Comparison of ENCODE assay signal across 17 cellular contexts in genomic region chr9:36034911-36035490, GRCh38. TPM values are rescaled to one million over a fixed set of nuclear protein-coding genes. Genes with fewer than 3 reads are reported as not detected.
DNase-seq lines count a peak whose midpoint lies in the region; ATAC-seq, FAIRE-seq and TF ChIP-seq lines count a peak whose summit lies in the region.
"Had no signal": no experiment of that assay in that cellular context is flagged by ENCODE, and none has a peak within 500 bp of the region (broad histone marks: within the 10 kb centered on the region; RNA-seq: fewer than 3 reads in every experiment).

No MANE protein-coding gene starts in this region.

- peaks cover 37% of the 10 kb centered on the region for H3K4me1 ChIP-seq in astrocyte (ENCODE audit: insufficient read depth, low read length)

- no peak for ATAC-seq in CD4-positive, alpha-beta T cell (ENCODE audit: poor library complexity)
- no peak for ATAC-seq in Right ventricle myocardium superior (ENCODE audit: poor library complexity)

- CTCF ChIA-PET in CD4-positive, alpha-beta T cell (lab: Charles Lee) = interaction anchor here (0.9 to 2.9 kb wide), 2 partner anchors 12 to 68 kb away, joined by 3 to 9 read pairs; no protein-coding TSS in a partner anchor

- peaks cover 10% of the 10 kb centered on the region for H4K20me1 ChIP-seq in astrocyte (ENCODE audit: insufficient read depth, low read length)

- DNase-seq in T-helper 1 cell (no peak), astrocyte (ENCODE audit: low read depth) (no peak), neural crest cell (ENCODE audit: low read depth, low spot score) (no peak), HuH-7 (ENCODE audit: low spot score) (no peak), mesothelial cell of epicardium (ENCODE audit: low spot score in 2 of 2, unreplicated experiment in 2 of 2) (no peak), Right ventricle myocardium superior (no peak)
- no peak for DNase-seq in CD4-positive, alpha-beta T cell
- DNase-seq: 8988T, KG1, NCI-H146, NCI-H2081 treated with DMSO at 0.1 percent for 48 hours, NCI-H510A, NCI-H774, PC-9 had no signal

- no peak overlapping the region for H3K27ac ChIP-seq in CD4-positive, alpha-beta T cell (ENCODE audit: low read depth, low read length)
- H3K27ac ChIP-seq in astrocyte (ENCODE audit: low read depth, low read length) = no peak overlapping the region
- H3K27ac ChIP-seq: BLaER1, PC-9 had no signal

- peaks cover 32% of the 10 kb centered on the region for H3K79me2 ChIP-seq in astrocyte (ENCODE audit: insufficient read depth, low read length)

- no peak overlapping the region for H3K27ac Mint-ChIP-seq in T-helper 1 cell treated with Interleukin-12 subunit alpha and Interleukin-12 subunit beta and Interleukin-4 antibody, amounts not matched to agents 30 μg/mL and 1 μg/mL, for 36 hours
- H3K27ac Mint-ChIP-seq in CD4-positive, alpha-beta T cell = no peak overlapping the region
- H3K27ac Mint-ChIP-seq in astrocyte (ENCODE audit: unreplicated experiment) (no peak overlapping the region), neural crest cell (ENCODE audit: unreplicated experiment) (no peak overlapping the region), mesothelial cell of epicardium (no peak overlapping the region)

- H3K4me2 ChIP-seq in astrocyte (ENCODE audit: low read length) = no peak overlapping the region
- H3K4me2 ChIP-seq: BLaER1, PC-9 had no signal

- POLR2A ChIA-PET in CD4-positive, alpha-beta T cell (lab: Charles Lee) = no interaction called here

- H3K4me1 Mint-ChIP-seq in T-helper 1 cell treated with Interleukin-12 subunit alpha and Interleukin-12 subunit beta and Interleukin-4 antibody, amounts not matched to agents 30 μg/mL and 1 μg/mL, for 36 hours (ENCODE audit: low read depth) = peaks cover 6% of the 10 kb centered on the region
- peaks cover 26% of the 10 kb centered on the region for H3K4me1 Mint-ChIP-seq in CD4-positive, alpha-beta T cell (ENCODE audit: low read depth)
- H3K4me1 Mint-ChIP-seq in astrocyte (ENCODE audit: low read depth, unreplicated experiment) (peaks cover 19% of the 10 kb centered on the region), neural crest cell (peaks cover 20% of the 10 kb centered on the region), mesothelial cell of epicardium (peaks cover 12% of the 10 kb centered on the region)

- no peaks in the 10 kb centered on the region for H3K27me3 ChIP-seq in CD4-positive, alpha-beta T cell (ENCODE audit: control insufficient read depth, insufficient read depth, low read length)
- no peaks in the 10 kb centered on the region for H3K27me3 ChIP-seq in astrocyte (ENCODE audit: insufficient read depth, low read length)
- H3K27me3 ChIP-seq: BLaER1 had no signal

- H3K27me3 Mint-ChIP-seq in T-helper 1 cell treated with Interleukin-12 subunit alpha and Interleukin-12 subunit beta and Interleukin-4 antibody, amounts not matched to agents 30 μg/mL and 1 μg/mL, for 36 hours (ENCODE audit: low read depth) = peaks cover 37% of the 10 kb centered on the region
- H3K27me3 Mint-ChIP-seq in CD4-positive, alpha-beta T cell = no peaks in the 10 kb centered on the region
- no peaks in the 10 kb centered on the region for H3K27me3 Mint-ChIP-seq in astrocyte (ENCODE audit: low read depth, unreplicated experiment)
- H3K27me3 Mint-ChIP-seq in neural crest cell (ENCODE audit: low read depth) = peaks cover 26% of the 10 kb centered on the region
- peaks cover 15% of the 10 kb centered on the region for H3K27me3 Mint-ChIP-seq in mesothelial cell of epicardium (ENCODE audit: low read depth)

- no peaks in the 10 kb centered on the region for H3K36me3 ChIP-seq in astrocyte (ENCODE audit: insufficient read depth, low read length)
- H3K36me3 ChIP-seq: BLaER1 had no signal

- no peak overlapping the region for H3K9ac ChIP-seq in astrocyte (ENCODE audit: low read length)
- H3K9ac ChIP-seq: BLaER1 had no signal

- H3K9me3 Mint-ChIP-seq in T-helper 1 cell treated with Interleukin-12 subunit alpha and Interleukin-12 subunit beta and Interleukin-4 antibody, amounts not matched to agents 30 μg/mL and 1 μg/mL, for 36 hours = no peaks in the 10 kb centered on the region
- no peaks in the 10 kb centered on the region for H3K9me3 Mint-ChIP-seq in CD4-positive, alpha-beta T cell
- H3K9me3 Mint-ChIP-seq in astrocyte (ENCODE audit: unreplicated experiment) (no peaks in the 10 kb centered on the region), neural crest cell (no peaks in the 10 kb centered on the region), mesothelial cell of epicardium (no peaks in the 10 kb centered on the region)

- no peaks in the 10 kb centered on the region for H3K36me3 Mint-ChIP-seq in T-helper 1 cell treated with Interleukin-12 subunit alpha and Interleukin-12 subunit beta and Interleukin-4 antibody, amounts not matched to agents 30 μg/mL and 1 μg/mL, for 36 hours (ENCODE audit: low read depth)
- no peaks in the 10 kb centered on the region for H3K36me3 Mint-ChIP-seq in CD4-positive, alpha-beta T cell (ENCODE audit: low read depth)
- H3K36me3 Mint-ChIP-seq in astrocyte (ENCODE audit: low read depth, unreplicated experiment) (no peaks in the 10 kb centered on the region), neural crest cell (ENCODE audit: low read depth) (no peaks in the 10 kb centered on the region), mesothelial cell of epicardium (no peaks in the 10 kb centered on the region)

- no peak overlapping the region for H3K4me3 ChIP-seq in astrocyte (ENCODE audit: insufficient read depth, low read depth, low read length)
- H3K4me3 ChIP-seq: BLaER1, PC-9 had no signal

- FAIRE-seq in astrocyte (lab: Jason Lieb, UNC) = no peak
- FAIRE-seq: H1 had no signal

- no peak for TF ChIP-seq CTCF in CD4-positive, alpha-beta T cell (IDR thresholded peaks at IDR 0.05)
- TF ChIP-seq CTCF in astrocyte (IDR thresholded peaks at IDR 0.05; ENCODE audit: insufficient read depth, low read depth, low read length) (no peak), neural crest cell (conservative IDR thresholded peaks at IDR 0.05) (no peak), mesothelial cell of epicardium (IDR thresholded peaks at IDR 0.05; ENCODE audit: unreplicated experiment) (no peak)

- H3K9me3 ChIP-seq in CD4-positive, alpha-beta T cell (ENCODE audit: control insufficient read depth, low read length) = no peaks in the 10 kb centered on the region
- no peaks in the 10 kb centered on the region for H3K9me3 ChIP-seq in astrocyte (ENCODE audit: insufficient read depth, low read depth, low read length)
- H3K9me3 ChIP-seq: BLaER1 had no signal

- intact Hi-C loops in CD4-positive, alpha-beta T cell (cut with DNase I, micrococcal nuclease) = loop anchor here in 1 of 2 experiments (5.0 kb wide), 2 partner anchors 52 to 732 kb away; no protein-coding TSS in a partner anchor
- intact Hi-C loops in Right ventricle myocardium superior (cut with DNase I) = no loop called here

- H3K4me3 Mint-ChIP-seq in T-helper 1 cell treated with Interleukin-12 subunit alpha and Interleukin-12 subunit beta and Interleukin-4 antibody, amounts not matched to agents 30 μg/mL and 1 μg/mL, for 36 hours = peak overlapping the region; percentile 8
- H3K4me3 Mint-ChIP-seq in CD4-positive, alpha-beta T cell = peak overlapping the region; percentile 73
- peak overlapping the region; percentile 62 for H3K4me3 Mint-ChIP-seq in astrocyte (ENCODE audit: unreplicated experiment)
- H3K4me3 Mint-ChIP-seq in neural crest cell = peak overlapping the region; percentile 73
- H3K4me3 Mint-ChIP-seq in mesothelial cell of epicardium = no peak overlapping the region

- H2AFZ ChIP-seq in astrocyte (ENCODE audit: low read depth, low read length) = no peak overlapping the region
- H2AFZ ChIP-seq: PC-9 had no signal

RNA-seq across cellular contexts. Expression of gene RECK, which starts 1.7 kb away (rescaled TPM):
- total RNA-seq in CD4-positive, alpha-beta T cell = 1 to 10 TPM; 9.3 to 9.8 TPM
- total RNA-seq in astrocyte (21.6 and 25.1 TPM in 2 replicates), neural crest cell (9.4 and 9.5 TPM in 2 replicates), mesothelial cell of epicardium (14.3 to 15.1 TPM (median 14.8 TPM) in 3 replicates), Right ventricle myocardium superior (4.6 TPM)
